In genomic region chr2:209391776-209392401, GRCh38 we compare ENCODE assay signal across 15 cellular contexts. TPM values are rescaled to one million over a fixed set of nuclear protein-coding genes. Genes with fewer than 3 reads are reported as not detected.
A peak's percentile ranks its signal among the peaks of the same experiment; 100 is the strongest.
DNase-seq lines count a peak whose midpoint lies in the region; ATAC-seq and TF ChIP-seq lines count a peak whose summit lies in the region.
"Had no signal": no experiment of that assay in that cellular context is flagged by ENCODE, and none has a peak within 500 bp of the region (broad histone marks: within the 10 kb centered on the region; RNA-seq: fewer than 3 reads in every experiment).

No MANE protein-coding gene starts in this region.

- intact Hi-C loops in adrenal gland (cut with DNase I), result no loop called here

- H3K4me3 ChIP-seq in adrenal gland (no peak overlapping the region), fibroblast of the aortic adventitia (ENCODE audit: low read depth, low read length) (no peak overlapping the region), right atrium auricular region (no peak overlapping the region), H7 (ENCODE audit: insufficient read depth, low read depth, low read length) (no peak overlapping the region)

- 35 to 38% (median 38%) methylated on average over 3 of the region's 3 CpGs for WGBS in adrenal gland, 4 donors

- H3K36me3 Mint-ChIP-seq in stimulated activated naive B cell treated with anti-CD40 and anti-IgM and Interleukin-4, amounts not matched to agents 10 μg/mL and 1 μg/mL and 100 μg/mL, for 72 hours, result no peaks in the 10 kb centered on the region
- H3K36me3 Mint-ChIP-seq: activated naive CD8-positive, alpha-beta T cell; IgD-negative memory B cell; natural killer cell treated with Interleukin-12 subunit alpha and Interleukin-12 subunit beta and Interleukin-15 and Interleukin-18, amount 100 ng/mL, for 72 hours had no signal

- TF ChIP-seq CTCF in adrenal gland (IDR thresholded peaks at IDR 0.05) (no peak), fibroblast of the aortic adventitia (IDR thresholded peaks at IDR 0.05; ENCODE audit: insufficient read depth, low read length) (no peak), right atrium auricular region (IDR thresholded peaks at IDR 0.05) (no peak)

- H3K9me3 ChIP-seq in adrenal gland (replicated peaks in 1 of 3) (no peaks in the 10 kb centered on the region), right atrium auricular region (no peaks in the 10 kb centered on the region)

- DNase-seq in A172 (ENCODE audit: low spot score), result peak; percentile 72
- DNase-seq in HS-27A (ENCODE audit: low read depth), result peak; percentile 54
- DNase-seq in adrenal gland, result peak in 6 of 7 donors; percentile 13 to 31 (median 20)
- peak; percentile 77 for DNase-seq in fibroblast of the aortic adventitia (ENCODE audit: low read depth)
- DNase-seq in right atrium auricular region (ENCODE audit: low spot score), result no peak
- DNase-seq in stimulated activated naive B cell treated with anti-CD40 and anti-IgM and Interleukin-4, amounts not matched to agents 10 μg/mL and 1 μg/mL and 100 μg/mL, for 72 hours, result no peak
- DNase-seq in H7, result no peak
- DNase-seq: COR-L47; NCI-H1105 treated with DMSO at 0.1 percent for 48 hours; NCI-H510A treated with DMSO at 0.1 percent for 48 hours; stimulated activated naive CD4-positive, alpha-beta T cell had no signal

- peaks cover 0 to 2% of the 10 kb centered on the region in 2 donors for H3K9me3 Mint-ChIP-seq in stimulated activated naive B cell treated with anti-CD40 and anti-IgM and Interleukin-4, amounts not matched to agents 10 μg/mL and 1 μg/mL and 100 μg/mL, for 72 hours
- H3K9me3 Mint-ChIP-seq: IgD-negative memory B cell had no signal

- H3K27ac Mint-ChIP-seq in stimulated activated naive B cell treated with anti-CD40 and anti-IgM and Interleukin-4, amounts not matched to agents 10 μg/mL and 1 μg/mL and 100 μg/mL, for 72 hours, result no peak overlapping the region
- H3K27ac Mint-ChIP-seq: activated naive CD8-positive, alpha-beta T cell; IgD-negative memory B cell; natural killer cell treated with Interleukin-12 subunit alpha and Interleukin-12 subunit beta and Interleukin-15 and Interleukin-18, amount 100 ng/mL, for 72 hours had no signal

- H3K27me3 ChIP-seq in adrenal gland (no peaks in the 10 kb centered on the region), right atrium auricular region (no peaks in the 10 kb centered on the region), H7 (ENCODE audit: control insufficient read depth, insufficient read depth, low read length) (no peaks in the 10 kb centered on the region)

- H3K36me3 ChIP-seq in adrenal gland (replicated peaks in 1 of 2) (no peaks in the 10 kb centered on the region), right atrium auricular region (no peaks in the 10 kb centered on the region), H7 (replicated peaks; ENCODE audit: control insufficient read depth, insufficient read depth, low read length) (no peaks in the 10 kb centered on the region)

- no peak for TF ChIP-seq POLR2A in adrenal gland (IDR thresholded peaks at IDR 0.05)

- no peaks in the 10 kb centered on the region for H3K4me1 ChIP-seq in adrenal gland (replicated peaks in 1 of 2)
- no peaks in the 10 kb centered on the region for H3K4me1 ChIP-seq in right atrium auricular region

- H3K27ac ChIP-seq in adrenal gland (no peak overlapping the region), right atrium auricular region (no peak overlapping the region)

- H3K4me3 Mint-ChIP-seq in stimulated activated naive B cell treated with anti-CD40 and anti-IgM and Interleukin-4, amounts not matched to agents 10 μg/mL and 1 μg/mL and 100 μg/mL, for 72 hours, result no peak overlapping the region
- H3K4me3 Mint-ChIP-seq: activated naive CD8-positive, alpha-beta T cell; IgD-negative memory B cell; natural killer cell treated with Interleukin-12 subunit alpha and Interleukin-12 subunit beta and Interleukin-15 and Interleukin-18, amount 100 ng/mL, for 72 hours had no signal

- peaks cover 27 to 29% of the 10 kb centered on the region in 2 donors for H3K27me3 Mint-ChIP-seq in stimulated activated naive B cell treated with anti-CD40 and anti-IgM and Interleukin-4, amounts not matched to agents 10 μg/mL and 1 μg/mL and 100 μg/mL, for 72 hours
- H3K27me3 Mint-ChIP-seq: natural killer cell treated with Interleukin-12 subunit alpha and Interleukin-12 subunit beta and Interleukin-15 and Interleukin-18, amount 100 ng/mL, for 72 hours had no signal

- no peaks in the 10 kb centered on the region for H3K4me1 Mint-ChIP-seq in stimulated activated naive B cell treated with anti-CD40 and anti-IgM and Interleukin-4, amounts not matched to agents 10 μg/mL and 1 μg/mL and 100 μg/mL, for 72 hours
- H3K4me1 Mint-ChIP-seq: IgD-negative memory B cell had no signal

- no peak for ATAC-seq in GM19324 (IDR thresholded peaks at IDR 0.05; ENCODE audit: low FRiP score, unreplicated experiment)
- ATAC-seq in stimulated activated naive B cell treated with anti-CD40 and anti-IgM and Interleukin-4, amounts not matched to agents 10 μg/mL and 1 μg/mL and 100 μg/mL, for 72 hours (replicated peaks), result no peak
- ATAC-seq: natural killer cell treated with Interleukin-12 subunit alpha and Interleukin-12 subunit beta and Interleukin-15 and Interleukin-18, amount 100 ng/mL, for 72 hours had no signal

RNA-seq across cellular contexts. Expression of gene MAP2, which starts 32.0 kb away (rescaled TPM):
- 2.1 and 4.3 TPM in 2 replicates for total RNA-seq in A172 (2014; rRNA removed; shearing (Covaris generic))
- total RNA-seq in adrenal gland (10 to 100 TPM in 3 of 8 donors, 1 to 10 TPM in 5; 2.4 to 25.5 (median 5.3) TPM), fibroblast of the aortic adventitia (ENCODE audit: low replicate concordance) (2.1 and 26.5 TPM in 2 replicates), right atrium auricular region (1 to 10 TPM; 6.5 to 6.7 TPM)
- 10 to 100 TPM in 1 of 3 donors, 1 to 10 TPM in 2; 2.2 to 24.3 (median 6.3) TPM for polyA plus RNA-seq in adrenal gland
- 1.6 and 3.1 TPM in 2 replicates for total RNA-seq in H7 (2014; rRNA removed; shearing (Covaris generic))
- total RNA-seq: natural killer cell treated with Interleukin-12 subunit alpha and Interleukin-12 subunit beta and Interleukin-15 and Interleukin-18, amount 100 ng/mL, for 72 hours had no signal

Comparison
In these comparisons a context has a peak if more than half of its experiments do, and no peak if none do; other contexts are left out.
1. DNase-seq: peak in A172 (single experiment), HS-27A (single experiment), adrenal gland (6 of 7) and fibroblast of the aortic adventitia (single experiment); none in right atrium auricular region (single experiment), stimulated activated naive B cell treated with anti-CD40 and anti-IgM and Interleukin-4, amounts not matched to agents 10 μg/mL and 1 μg/mL and 100 μg/mL, for 72 hours (single experiment) and H7 (single experiment).